10 cellular contexts compared by ENCODE assay signal in genomic region chr20:36624068-36624813, GRCh38. TPM values are rescaled to one million over a fixed set of nuclear protein-coding genes. Genes with fewer than 3 reads are reported as not detected.
DNase-seq lines count a peak whose midpoint lies in the region; ATAC-seq and TF ChIP-seq lines count a peak whose summit lies in the region.
"Had no signal": no experiment of that assay in that cellular context is flagged by ENCODE, and none has a peak within 500 bp of the region (broad histone marks: within the 10 kb centered on the region; RNA-seq: fewer than 3 reads in every experiment).

No MANE protein-coding gene starts in this region.

- H3K27me3 Mint-ChIP-seq in activated naive CD4-positive, alpha-beta T cell treated with anti-CD3 and anti-CD28 coated beads for 36 hours (ENCODE audit: low read depth) = no peaks in the 10 kb centered on the region
- no peaks in the 10 kb centered on the region for H3K27me3 Mint-ChIP-seq in activated naive CD8-positive, alpha-beta T cell treated with anti-CD3 and anti-CD28 coated beads for 36 hours
- H3K27me3 Mint-ChIP-seq: B cell had no signal

- peaks cover 24% of the 10 kb centered on the region for H3K4me1 Mint-ChIP-seq in activated naive CD4-positive, alpha-beta T cell treated with anti-CD3 and anti-CD28 coated beads for 36 hours (ENCODE audit: low read depth)
- H3K4me1 Mint-ChIP-seq in activated naive CD8-positive, alpha-beta T cell treated with anti-CD3 and anti-CD28 coated beads for 36 hours = peaks cover 29% of the 10 kb centered on the region

- no peak for DNase-seq in activated naive CD4-positive, alpha-beta T cell treated with anti-CD3 and anti-CD28 coated beads for 36 hours
- no peak for DNase-seq in activated naive CD4-positive, alpha-beta T cell (lab: John Stamatoyannopoulos, UW)
- DNase-seq in activated naive CD8-positive, alpha-beta T cell treated with anti-CD3 and anti-CD28 coated beads for 36 hours = no peak
- peak; percentile 22 for DNase-seq in inferior parietal cortex (ENCODE audit: extremely low spot score)
- peak; percentile 71 for DNase-seq in testis
- no peak for DNase-seq in GM20000 (ENCODE audit: low spot score)

- WGBS in testis, 2 donors = 53 to 60% methylated on average over 13 of the region's 13 CpGs

- TF ChIP-seq CTCF in testis (IDR thresholded peaks at IDR 0.05) (peak in 1 of 3 experiments; percentile 3), GM20000 (IDR thresholded peaks at IDR 0.05; ENCODE audit: extremely low read depth, missing control alignments) (no peak)

- H3K9me3 Mint-ChIP-seq in activated naive CD4-positive, alpha-beta T cell treated with anti-CD3 and anti-CD28 coated beads for 36 hours = no peaks in the 10 kb centered on the region
- no peaks in the 10 kb centered on the region for H3K9me3 Mint-ChIP-seq in activated naive CD8-positive, alpha-beta T cell treated with anti-CD3 and anti-CD28 coated beads for 36 hours

- H3K36me3 Mint-ChIP-seq in activated naive CD4-positive, alpha-beta T cell treated with anti-CD3 and anti-CD28 coated beads for 36 hours (ENCODE audit: low read depth) = peaks cover 32% of the 10 kb centered on the region
- H3K36me3 Mint-ChIP-seq in activated naive CD8-positive, alpha-beta T cell treated with anti-CD3 and anti-CD28 coated beads for 36 hours = peaks cover 43% of the 10 kb centered on the region

- peak overlapping the region; percentile 10 for H3K27ac Mint-ChIP-seq in activated naive CD4-positive, alpha-beta T cell treated with anti-CD3 and anti-CD28 coated beads for 36 hours
- peak overlapping the region; percentile 63 for H3K27ac Mint-ChIP-seq in activated naive CD8-positive, alpha-beta T cell treated with anti-CD3 and anti-CD28 coated beads for 36 hours
- H3K27ac Mint-ChIP-seq: B cell had no signal

- no peak overlapping the region for H3K27ac ChIP-seq in testis
- H3K27ac ChIP-seq: HL-60 had no signal

- no peaks in the 10 kb centered on the region for H3K36me3 ChIP-seq in testis (ENCODE audit: low read depth, missing control alignments)

- CTCF ChIA-PET in activated naive CD4-positive, alpha-beta T cell treated with anti-CD3 and anti-CD28 coated beads for 36 hours (lab: Charles Lee) = interaction anchor here (0.7 to 1.8 kb wide), 5 partner anchors 14 to 121 kb away, joined by 3 to 8 read pairs (median 4); partner anchors contain the start of genes NDRG3, RAB5IF and SLA2

- intact Hi-C loops in activated naive CD4-positive, alpha-beta T cell treated with anti-CD3 and anti-CD28 coated beads for 36 hours (cut with micrococcal nuclease) = no loop called here
- intact Hi-C loops in testis (cut with DNase I; ENCODE audit: low total_unique reads) = no loop called here

- no peak for ATAC-seq in HG03439 (IDR thresholded peaks at IDR 0.05; ENCODE audit: unreplicated experiment)
- ATAC-seq in GM18861 (IDR thresholded peaks at IDR 0.05; ENCODE audit: unreplicated experiment) = no peak

- no peak overlapping the region for H3K4me3 ChIP-seq in testis

- no peaks in the 10 kb centered on the region for H3K4me1 ChIP-seq in testis

- no peaks in the 10 kb centered on the region for H3K9me3 ChIP-seq in testis

- H3K27me3 ChIP-seq in testis = no peaks in the 10 kb centered on the region

- TF ChIP-seq POLR2A in testis (IDR thresholded peaks at IDR 0.05) = no peak

- H3K4me3 Mint-ChIP-seq in activated naive CD4-positive, alpha-beta T cell treated with anti-CD3 and anti-CD28 coated beads for 36 hours = no peak overlapping the region
- H3K4me3 Mint-ChIP-seq in activated naive CD8-positive, alpha-beta T cell treated with anti-CD3 and anti-CD28 coated beads for 36 hours = no peak overlapping the region
- H3K4me3 Mint-ChIP-seq: B cell had no signal

RNA-seq across cellular contexts. Expression of gene RAB5IF, which starts 18.7 kb away (rescaled TPM):
- 10 to 100 TPM; 79.8 to 85.9 TPM for total RNA-seq in activated naive CD4-positive, alpha-beta T cell treated with anti-CD3 and anti-CD28 coated beads for 36 hours
- total RNA-seq in activated naive CD8-positive, alpha-beta T cell treated with anti-CD3 and anti-CD28 coated beads for 36 hours = 100 to 1,000 TPM; 124 to 127 TPM
- total RNA-seq in testis = 10 to 100 TPM; 75.7 to 81.3 TPM
- polyA plus RNA-seq in testis (ENCODE audit: insufficient read depth, low read depth, low replicate concordance) = 93.1 TPM

RNA-seq across cellular contexts. Expression of gene SLA2, which starts 21.8 kb away (rescaled TPM):
- total RNA-seq in activated naive CD4-positive, alpha-beta T cell treated with anti-CD3 and anti-CD28 coated beads for 36 hours = 10 to 100 TPM; 44.1 TPM
- 10 to 100 TPM; 70.6 to 73.4 TPM for total RNA-seq in activated naive CD8-positive, alpha-beta T cell treated with anti-CD3 and anti-CD28 coated beads for 36 hours
- under 1 TPM; 0.47 to 0.87 TPM for total RNA-seq in testis
- 1.1 TPM for polyA plus RNA-seq in testis (ENCODE audit: insufficient read depth, low read depth, low replicate concordance)

RNA-seq across cellular contexts. Expression of gene TGIF2, which starts 50.8 kb away (rescaled TPM):
- total RNA-seq in activated naive CD4-positive, alpha-beta T cell treated with anti-CD3 and anti-CD28 coated beads for 36 hours = 10 to 100 TPM; 32.2 to 33.6 TPM
- total RNA-seq in activated naive CD8-positive, alpha-beta T cell treated with anti-CD3 and anti-CD28 coated beads for 36 hours = 10 to 100 TPM; 52.1 to 54.0 TPM
- total RNA-seq in testis = 10 to 100 TPM; 34.3 to 37.2 TPM
- 24.0 TPM for polyA plus RNA-seq in testis (ENCODE audit: insufficient read depth, low read depth, low replicate concordance)

Comparison
In these comparisons a context has a peak if more than half of its experiments do, and no peak if none do; other contexts are left out.
1. DNase-seq: peak in inferior parietal cortex (single experiment) and testis (single experiment); none in activated naive CD4-positive, alpha-beta T cell treated with anti-CD3 and anti-CD28 coated beads for 36 hours (single experiment), activated naive CD4-positive, alpha-beta T cell (0 of 4), activated naive CD8-positive, alpha-beta T cell treated with anti-CD3 and anti-CD28 coated beads for 36 hours (single experiment) and GM20000 (single experiment).
2. RNA of gene SLA2, which starts 21.8 kb away (total RNA-seq): 70.6 to 73.4 TPM in activated naive CD8-positive, alpha-beta T cell treated with anti-CD3 and anti-CD28 coated beads for 36 hours and 44.1 TPM in activated naive CD4-positive, alpha-beta T cell treated with anti-CD3 and anti-CD28 coated beads for 36 hours; 0.47 to 0.87 TPM in testis; every median in the first group is over 10 times any median in the second.